19 cellular contexts compared by ENCODE assay signal in the genomic region with DNA sequence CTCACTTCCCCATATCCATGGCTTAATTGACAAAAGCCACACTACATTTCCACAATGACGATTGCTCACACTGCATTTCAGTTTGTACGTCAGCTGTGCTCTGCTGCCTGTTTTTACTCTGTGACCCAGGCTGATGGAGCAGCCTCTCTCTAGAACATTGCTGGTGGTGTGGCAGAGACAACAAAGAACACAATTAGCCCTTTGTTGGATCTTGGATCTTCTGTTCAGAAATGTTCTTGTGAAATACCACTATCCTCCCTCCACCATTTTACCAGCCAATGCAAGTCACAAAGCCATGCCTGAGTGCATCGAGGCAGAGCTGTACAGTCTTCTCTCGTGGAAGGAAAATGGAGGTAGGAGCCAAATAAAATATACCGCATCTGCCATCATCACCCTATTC.
"Had no signal": no experiment of that assay in that cellular context is flagged by ENCODE, and none has a peak within 500 bp of the region (broad histone marks: within the 10 kb centered on the region; RNA-seq: fewer than 3 reads in every experiment).

No MANE protein-coding gene starts in this region.

- FAIRE-seq: keratinocyte had no signal

- H3K27ac Mint-ChIP-seq: activated naive CD4-positive, alpha-beta T cell treated with anti-CD3 and anti-CD28 coated beads, Interleukin-2, amount 50 U/mL, for 72 hours; activated T-helper 17 cell treated with anti-CD3 and anti-CD28 coated beads, Interleukin-2, amount 50 U/mL, for 72 hours; endodermal cell; naive thymus-derived CD4-positive, alpha-beta T cell; progenitor cell of endocrine pancreas had no signal

- H3K9me3 ChIP-seq: ascending aorta, colonic mucosa, heart right ventricle, lower lobe of right lung, tibial artery had no signal

- H3K4me1 ChIP-seq: ascending aorta, colonic mucosa, heart right ventricle, lower lobe of right lung, tibial artery had no signal

- H3K9me3 Mint-ChIP-seq: activated naive CD4-positive, alpha-beta T cell treated with anti-CD3 and anti-CD28 coated beads, Interleukin-2, amount 50 U/mL, for 72 hours; activated T-helper 17 cell treated with anti-CD3 and anti-CD28 coated beads, Interleukin-2, amount 50 U/mL, for 72 hours; central memory CD8-positive, alpha-beta T cell; endodermal cell had no signal

- H3K27me3 Mint-ChIP-seq: progenitor cell of endocrine pancreas had no signal

- H3K27ac ChIP-seq: ascending aorta, colonic mucosa, heart right ventricle, lower lobe of right lung, tibial artery had no signal

- H3K4me1 Mint-ChIP-seq: activated T-helper 17 cell treated with anti-CD3 and anti-CD28 coated beads, Interleukin-2, amount 50 U/mL, for 72 hours; central memory CD8-positive, alpha-beta T cell; naive thymus-derived CD4-positive, alpha-beta T cell had no signal

- ATAC-seq: activated naive CD4-positive, alpha-beta T cell treated with anti-CD3 and anti-CD28 coated beads, Interleukin-2, amount 50 U/mL, for 72 hours; activated T-helper 17 cell treated with anti-CD3 and anti-CD28 coated beads, Interleukin-2, amount 50 U/mL, for 72 hours; heart right ventricle; left lobe of liver; lower lobe of right lung; naive thymus-derived CD4-positive, alpha-beta T cell had no signal

- H3K4me3 ChIP-seq: ascending aorta, colonic mucosa, heart right ventricle, lower lobe of right lung, tibial artery had no signal

- H3K36me3 Mint-ChIP-seq: activated naive CD4-positive, alpha-beta T cell treated with anti-CD3 and anti-CD28 coated beads, Interleukin-2, amount 50 U/mL, for 72 hours had no signal

- H3K4me3 Mint-ChIP-seq: activated T-helper 17 cell treated with anti-CD3 and anti-CD28 coated beads, Interleukin-2, amount 50 U/mL, for 72 hours; central memory CD8-positive, alpha-beta T cell; endodermal cell; naive thymus-derived CD4-positive, alpha-beta T cell; neural crest cell had no signal

- H3K27me3 ChIP-seq: ascending aorta, colonic mucosa, heart right ventricle, tibial artery had no signal

- DNase-seq: activated CD4-positive, alpha-beta T cell treated with anti-CD3 and anti-CD28 coated beads for 1 hour; activated T-cell treated with anti-CD3 and anti-CD28 coated beads, Interleukin-2, amount 50 U/mL, for 1 hour; colonic mucosa; endodermal cell; heart right ventricle; lower lobe of right lung; naive thymus-derived CD4-positive, alpha-beta T cell; stimulated activated CD4-positive, alpha-beta T cell treated with anti-CD3 and anti-CD28 coated beads, Interleukin-4, amount 100 ng/mL, for 24 hours; stimulated activated naive CD4-positive, alpha-beta T cell treated with Interleukin-2 at 50 U/mL for 16 hours; T-helper 1 cell; tibial artery had no signal

- H3K36me3 ChIP-seq: ascending aorta, colonic mucosa, heart right ventricle, lower lobe of right lung, tibial artery had no signal
